Comparison of ENCODE assay signal across 1 cellular context in the genomic region with DNA sequence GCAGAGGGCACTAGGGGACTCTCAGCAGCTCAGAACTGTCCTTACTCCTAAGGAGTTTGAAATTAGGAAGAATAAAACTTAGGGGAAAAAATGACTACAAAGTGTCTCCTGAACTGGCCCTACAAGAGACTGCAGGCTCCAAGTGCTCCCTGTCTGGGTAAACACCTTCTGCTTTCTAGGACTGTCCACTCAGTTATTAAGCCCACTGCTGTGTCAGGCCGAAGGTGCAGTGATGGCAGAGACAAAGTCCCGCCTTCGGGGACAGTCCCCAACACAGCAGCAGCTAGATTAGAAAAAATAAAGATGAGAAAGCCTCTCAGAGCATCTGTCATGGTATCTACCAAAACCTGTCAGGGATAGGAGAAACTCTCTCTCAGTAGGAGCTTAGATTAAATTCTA.
TF ChIP-seq lines count a peak whose summit lies in the region.

No MANE protein-coding gene starts in this region.

TF ChIP-seq in HepG2, 621 proteins besides CTCF, POLR2A, EP300 and RAD21:
- TF ChIP-seq NFRKB (IDR thresholded peaks at IDR 0.05) (no peak), BCL6 (CRISPR knock-in tag; IDR thresholded peaks at IDR 0.05) (0 out of 2 replicates have a peak, but pooled peaks have one; percentile 18)
